Comparison of ENCODE assay signal across 10 cellular contexts in the genomic region with DNA sequence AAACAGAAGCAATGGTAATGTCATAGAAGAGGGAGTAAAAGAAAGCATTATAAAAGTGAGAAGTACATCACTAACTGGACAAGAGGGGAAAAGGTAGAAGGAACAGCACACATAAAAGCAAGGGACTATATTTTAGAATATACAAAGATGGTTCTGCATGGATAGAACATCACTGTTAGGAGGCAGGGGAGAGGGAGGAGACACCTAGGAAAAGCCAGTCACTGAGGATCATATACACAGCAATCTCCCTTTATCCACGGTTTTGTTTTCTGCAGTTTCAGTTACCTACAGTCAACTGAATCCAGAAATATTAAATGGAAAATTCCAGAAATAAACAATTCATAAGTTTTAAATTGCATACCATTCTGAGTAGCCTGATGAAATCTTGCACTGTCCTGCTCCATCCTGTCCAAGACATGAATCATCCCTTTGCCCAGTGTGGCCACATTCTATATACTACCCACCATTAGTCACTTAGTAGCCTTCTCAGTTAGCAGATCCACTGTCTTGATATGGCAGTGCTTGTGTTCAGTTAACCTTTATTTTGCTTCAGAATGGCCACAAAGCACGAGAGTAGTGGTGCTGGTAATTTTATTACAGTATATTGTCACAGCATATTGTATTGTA.
DNase-seq lines count a peak whose midpoint lies in the region; ATAC-seq and TF ChIP-seq lines count a peak whose summit lies in the region.
"Had no signal": no experiment of that assay in that cellular context is flagged by ENCODE, and none has a peak within 500 bp of the region (broad histone marks: within the 10 kb centered on the region; RNA-seq: fewer than 3 reads in every experiment).

No MANE protein-coding gene starts in this region.

- H3K9me3 Mint-ChIP-seq in osteocyte (ENCODE audit: unreplicated experiment) (no peaks in the 10 kb centered on the region), immature natural killer cell (no peaks in the 10 kb centered on the region)
- H3K9me3 Mint-ChIP-seq: activated naive CD4-positive, alpha-beta T cell treated with anti-CD3 and anti-CD28 coated beads, Interleukin-2, amount 50 U/mL, for 24 hours had no signal

- no peaks in the 10 kb centered on the region for H3K27me3 Mint-ChIP-seq in osteocyte (ENCODE audit: unreplicated experiment)
- H3K27me3 Mint-ChIP-seq in immature natural killer cell (ENCODE audit: low read depth in 3 of 3), result no peaks in the 10 kb centered on the region
- H3K27me3 Mint-ChIP-seq: activated naive CD4-positive, alpha-beta T cell treated with anti-CD3 and anti-CD28 coated beads, Interleukin-2, amount 50 U/mL, for 24 hours had no signal

- TF ChIP-seq CTCF in choroid plexus epithelial cell (conservative IDR thresholded peaks at IDR 0.05; ENCODE audit: low read depth, low read length) (no peak), osteocyte (IDR thresholded peaks at IDR 0.05) (no peak)

- ATAC-seq in HG02840 (IDR thresholded peaks at IDR 0.05; ENCODE audit: low FRiP score, unreplicated experiment) (no peak), GM21717 (IDR thresholded peaks at IDR 0.05; ENCODE audit: unreplicated experiment) (no peak)

- no peak overlapping the region for H3K27ac ChIP-seq in substantia nigra (ENCODE audit: low read depth, low read length, poor library complexity, severe bottlenecking)

- H3K36me3 Mint-ChIP-seq in osteocyte (ENCODE audit: unreplicated experiment), result peaks cover 32% of the 10 kb centered on the region
- H3K36me3 Mint-ChIP-seq in immature natural killer cell, result peaks cover 7 to 23% (median 15%) of the 10 kb centered on the region in 3 donors

- peak overlapping the region; percentile 8 for H3K27ac Mint-ChIP-seq in osteocyte (ENCODE audit: unreplicated experiment)
- no peak overlapping the region for H3K27ac Mint-ChIP-seq in immature natural killer cell
- H3K27ac Mint-ChIP-seq: activated naive CD4-positive, alpha-beta T cell treated with anti-CD3 and anti-CD28 coated beads, Interleukin-2, amount 50 U/mL, for 24 hours had no signal

- no peak overlapping the region for H3K4me3 Mint-ChIP-seq in osteocyte (ENCODE audit: unreplicated experiment)
- no peak overlapping the region for H3K4me3 Mint-ChIP-seq in immature natural killer cell
- H3K4me3 Mint-ChIP-seq: activated naive CD4-positive, alpha-beta T cell treated with anti-CD3 and anti-CD28 coated beads, Interleukin-2, amount 50 U/mL, for 24 hours had no signal

- DNase-seq in GM03348 (ENCODE audit: low spot score), result peak; percentile 66
- DNase-seq in OCI-M1 (lab: John Stamatoyannopoulos, UW), result peak; percentile 16
- peak; percentile 91 for DNase-seq in choroid plexus epithelial cell (ENCODE audit: low read depth)
- DNase-seq in osteocyte (ENCODE audit: extremely low spot score, unreplicated experiment), result no peak
- DNase-seq in substantia nigra (lab: John Stamatoyannopoulos, UW), result no peak
- no peak for DNase-seq in immature natural killer cell
- DNase-seq: Karpas-422 had no signal

- H3K4me1 Mint-ChIP-seq in osteocyte (ENCODE audit: unreplicated experiment), result peaks cover 9% of the 10 kb centered on the region
- no peaks in the 10 kb centered on the region for H3K4me1 Mint-ChIP-seq in immature natural killer cell
- H3K4me1 Mint-ChIP-seq: activated naive CD4-positive, alpha-beta T cell treated with anti-CD3 and anti-CD28 coated beads, Interleukin-2, amount 50 U/mL, for 24 hours had no signal

- H3K4me3 ChIP-seq in choroid plexus epithelial cell (ENCODE audit: low read depth, low read length), result no peak overlapping the region

Comparison
In these comparisons a context has a peak if more than half of its experiments do, and no peak if none do; other contexts are left out.
1. DNase-seq: peak in GM03348 (single experiment), OCI-M1 (single experiment) and choroid plexus epithelial cell (single experiment); none in osteocyte (single experiment), substantia nigra (0 of 49) and immature natural killer cell (0 of 3).